ENCODE assay signal across 9 cellular contexts in genomic region chr10:74799840-74800239, GRCh38. TPM values are rescaled to one million over a fixed set of nuclear protein-coding genes. Genes with fewer than 3 reads are reported as not detected.
DNase-seq lines count a peak whose midpoint lies in the region; ATAC-seq, FAIRE-seq and TF ChIP-seq lines count a peak whose summit lies in the region.
"Had no signal": no experiment of that assay in that cellular context is flagged by ENCODE, and none has a peak within 500 bp of the region (broad histone marks: within the 10 kb centered on the region; RNA-seq: fewer than 3 reads in every experiment).

No MANE protein-coding gene starts in this region.

- TF ChIP-seq CTCF in A673 (conservative IDR thresholded peaks at IDR 0.05; ENCODE audit: low read depth, low read length) (no peak), fibroblast of the aortic adventitia (IDR thresholded peaks at IDR 0.05; ENCODE audit: insufficient read depth, low read length) (no peak)

- CTCF ChIA-PET in A673 (lab: Charles Lee), result no interaction called here

- H3K9me3 ChIP-seq in A673 (ENCODE audit: low read depth, low read length, poor library complexity, severe bottlenecking), result no peaks in the 10 kb centered on the region

- H3K27ac ChIP-seq in A673 (ENCODE audit: low read depth, low read length, poor library complexity, severe bottlenecking), result no peak overlapping the region

- H3K36me3 ChIP-seq in A673 (ENCODE audit: insufficient read depth, low read length, poor library complexity, severe bottlenecking), result no peaks in the 10 kb centered on the region
- H3K36me3 ChIP-seq in H7 (replicated peaks; ENCODE audit: control insufficient read depth, insufficient read depth, low read length), result no peaks in the 10 kb centered on the region

- BruUV-seq in A673 (replicated peaks; lab: Mats Ljungman, UMichigan), result no TSS peak

- POLR2A ChIA-PET in A673 (lab: Charles Lee; ENCODE audit: low non-redundant PET), result no interaction called here

- no peak for TF ChIP-seq POLR2A in GM12892 (IDR thresholded peaks at IDR 0.05; ENCODE audit: low read depth, low read length)

- no peaks in the 10 kb centered on the region for H3K4me1 ChIP-seq in A673 (ENCODE audit: insufficient read depth, low read length, poor library complexity, severe bottlenecking)

- no peak for FAIRE-seq in GM12892 (lab: Jason Lieb, UNC)

- H3K27me3 ChIP-seq in A673 (replicated peaks; ENCODE audit: insufficient read depth, low read depth, low read length, poor library complexity) (no peaks in the 10 kb centered on the region), H7 (ENCODE audit: control insufficient read depth, insufficient read depth, low read length) (no peaks in the 10 kb centered on the region)

- intact Hi-C loops in A673 (cut with micrococcal nuclease; ENCODE audit: unreplicated experiment), result no loop called here

- H3K4me3 ChIP-seq in A673 (ENCODE audit: low read depth, low read length, poor library complexity, severe bottlenecking) (no peak overlapping the region), fibroblast of the aortic adventitia (ENCODE audit: low read depth, low read length) (no peak overlapping the region), H7 (ENCODE audit: insufficient read depth, low read depth, low read length) (no peak overlapping the region)

- ATAC-seq in GM19351 (IDR thresholded peaks at IDR 0.05; ENCODE audit: unreplicated experiment), result peak; percentile 34

- DNase-seq in A673 (ENCODE audit: low spot score), result peak; percentile 44
- peak; percentile 58 for DNase-seq in T1000 (lab: John Stamatoyannopoulos, UW)
- DNase-seq in fibroblast of the aortic adventitia (ENCODE audit: low read depth), result peak; percentile 96
- no peak for DNase-seq in GM12892 (ENCODE audit: insufficient read length)
- no peak for DNase-seq in H7
- no peak for DNase-seq in nucleus accumbens (lab: John Stamatoyannopoulos, UW)
- no peak for DNase-seq in NCI-H82 (lab: John Stamatoyannopoulos, UW)
- DNase-seq: central memory CD4-positive, alpha-beta T cell had no signal

RNA-seq across cellular contexts. Expression of gene KAT6B, which starts 26.6 kb away (rescaled TPM):
- total RNA-seq in A673 (2021) (21.8 and 22.2 TPM in 2 replicates), fibroblast of the aortic adventitia (ENCODE audit: low replicate concordance) (34.7 and 38.9 TPM in 2 replicates)
- polyA plus RNA-seq in GM12892 (2012; ENCODE audit: missing spikeins), result 15.1 TPM
- 5.2 and 11.2 TPM in 2 replicates for total RNA-seq in H7 (2014; rRNA removed; shearing (Covaris generic))

Comparison
In these comparisons a context has a peak if more than half of its experiments do, and no peak if none do; other contexts are left out.
1. DNase-seq: peak in A673 (single experiment), T1000 (single experiment) and fibroblast of the aortic adventitia (single experiment); none in GM12892 (single experiment), H7 (single experiment), nucleus accumbens (0 of 56) and NCI-H82 (single experiment).